Comparison of ENCODE assay signal across 8 cellular contexts in the genomic region with DNA sequence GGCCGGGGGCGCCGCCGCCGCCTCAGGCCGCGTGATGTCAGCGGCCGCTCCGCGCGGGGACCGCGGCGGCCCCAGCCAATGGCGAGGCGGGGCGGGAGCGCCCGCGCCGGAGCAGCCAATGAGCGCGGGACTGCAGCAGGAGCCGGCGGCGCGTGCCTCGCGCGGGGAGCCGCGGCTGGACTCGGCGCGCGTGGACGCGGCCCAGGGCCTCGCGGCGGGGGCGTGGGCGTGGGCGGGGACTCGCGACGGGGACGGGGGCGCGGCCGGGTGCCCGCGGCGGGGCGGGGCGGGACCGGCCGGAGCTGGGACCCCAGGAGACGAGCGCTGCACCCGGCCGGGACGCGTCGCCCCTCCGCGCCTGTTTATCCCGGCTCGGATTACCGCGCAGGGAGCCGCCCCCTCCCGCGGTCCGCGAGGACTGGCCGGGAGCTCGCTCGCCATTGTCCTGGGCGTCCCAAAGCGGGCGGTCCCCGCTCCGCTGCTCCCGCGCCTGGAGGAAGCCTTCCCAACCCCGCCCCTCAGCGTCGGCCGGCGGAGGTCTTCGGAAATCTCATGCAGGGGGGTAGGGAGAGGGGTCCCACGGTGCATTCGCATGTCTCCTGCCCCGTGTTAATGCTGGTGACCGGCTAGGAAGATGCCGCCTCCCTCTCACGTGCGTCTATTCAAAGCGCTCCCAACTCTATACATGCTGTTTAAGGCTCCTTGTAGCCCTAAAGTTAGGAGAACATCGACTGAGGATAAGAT.
DNase-seq lines count a peak whose midpoint lies in the region; ATAC-seq and TF ChIP-seq lines count a peak whose summit lies in the region.

RNF157 (minus strand) TSS at position 33 of the 744 bp plus-strand sequence. CDS start 253 bp downstream, outside the sequence.

- ATAC-seq in HG02623 (IDR thresholded peaks at IDR 0.05; ENCODE audit: unreplicated experiment): peak; percentile 83
- ATAC-seq in stimulated activated naive CD8-positive, alpha-beta T cell treated with anti-CD3 and anti-CD28 coated beads, Interleukin-15, Interleukin-2, amounts not matched to agents 100 U/mL and 50 U/mL, for 24 hours: peak; percentile 92

- peak within 1 kb of the TSS; percentile 41 for H3K4me3 ChIP-seq in epithelial cell of esophagus (ENCODE audit: low read length)

- TF ChIP-seq CTCF in epithelial cell of esophagus (IDR thresholded peaks at IDR 0.05; ENCODE audit: insufficient read depth, low read depth, low read length, missing control alignments): no peak

- DNase-seq in GM03348 (ENCODE audit: low spot score) (peak; percentile 93), NCI-H226 (peak; percentile 40), activated T-cell treated with anti-CD3 and anti-CD28 coated beads for 1 hour (ENCODE audit: low read depth) (peak; percentile 49), epithelial cell of esophagus (ENCODE audit: low read depth) (no peak), midbrain (lab: John Stamatoyannopoulos, UW) (peak; percentile 83), SIG-M5 treated with dmso at 0.1 percent for 504 hours (lab: John Stamatoyannopoulos, UW; ENCODE audit: unreplicated experiment) (no peak)
- peak; percentile 64 for DNase-seq in stimulated activated naive CD8-positive, alpha-beta T cell treated with anti-CD3 and anti-CD28 coated beads, Interleukin-15, Interleukin-2, amounts not matched to agents 100 U/mL and 50 U/mL, for 24 hours

Comparison
In these comparisons a context has a peak if more than half of its experiments do, and no peak if none do; other contexts are left out.
1. DNase-seq: peak in GM03348 (single experiment), NCI-H226 (single experiment), activated T-cell treated with anti-CD3 and anti-CD28 coated beads for 1 hour (single experiment), midbrain (single experiment) and stimulated activated naive CD8-positive, alpha-beta T cell treated with anti-CD3 and anti-CD28 coated beads, Interleukin-15, Interleukin-2, amounts not matched to agents 100 U/mL and 50 U/mL, for 24 hours (single experiment); none in epithelial cell of esophagus (single experiment) and SIG-M5 treated with dmso at 0.1 percent for 504 hours (single experiment).